In the genomic region with DNA sequence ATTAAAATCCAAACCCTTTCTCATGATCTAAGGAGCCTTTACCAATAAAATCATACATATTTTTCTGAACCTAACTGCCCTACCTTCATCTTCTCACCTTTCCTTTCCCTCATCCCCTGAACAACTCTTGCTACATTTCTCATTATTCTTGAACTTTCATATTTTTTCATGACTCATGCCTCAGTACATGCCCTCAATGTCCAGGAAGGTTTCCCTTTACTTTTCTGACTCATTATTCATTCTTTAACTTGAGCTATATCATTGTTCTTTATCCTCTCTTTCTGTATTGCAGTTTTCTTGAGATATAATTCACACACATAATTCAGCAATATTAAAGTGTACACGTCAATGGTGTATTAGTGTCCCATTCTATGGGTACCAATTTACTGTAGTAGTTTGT, we compare ENCODE assay signal across 28 cellular contexts.
"Had no signal": no experiment of that assay in that cellular context is flagged by ENCODE, and none has a peak within 500 bp of the region (broad histone marks: within the 10 kb centered on the region; RNA-seq: fewer than 3 reads in every experiment).

No MANE protein-coding gene starts in this region.

- H3K36me3 Mint-ChIP-seq: neural progenitor cell; stimulated activated effector memory CD8-positive, alpha-beta T cell treated with anti-CD3 and anti-CD28 coated beads, Interleukin-12 subunit alpha, Interleukin-12 subunit beta, amount 100 ng/mL, for 72 hours had no signal

- H3K79me2 ChIP-seq: hepatocyte, parathyroid adenoma had no signal

- H3K27ac ChIP-seq: dorsolateral prefrontal cortex, epithelial cell of prostate, esophagus muscularis mucosa, foreskin keratinocyte, gastroesophageal sphincter, heart left ventricle, hepatocyte, left lung, neural progenitor cell, parathyroid adenoma, stomach, thyroid gland, vagina had no signal

- H3K4me3 Mint-ChIP-seq: naive thymus-derived CD4-positive, alpha-beta T cell; nephron; neural progenitor cell; stimulated activated effector memory CD8-positive, alpha-beta T cell treated with anti-CD3 and anti-CD28 coated beads, Interleukin-12 subunit alpha, Interleukin-12 subunit beta, amount 100 ng/mL, for 72 hours had no signal

- H3K27me3 Mint-ChIP-seq: progenitor cell of endocrine pancreas had no signal

- H3K9me3 Mint-ChIP-seq: nephron had no signal

- FAIRE-seq: islet of Langerhans had no signal

- H3K27ac Mint-ChIP-seq: naive thymus-derived CD4-positive, alpha-beta T cell; nephron; neural progenitor cell; progenitor cell of endocrine pancreas; stimulated activated effector memory CD8-positive, alpha-beta T cell treated with anti-CD3 and anti-CD28 coated beads, Interleukin-12 subunit alpha, Interleukin-12 subunit beta, amount 100 ng/mL, for 72 hours had no signal

- H3K4me1 Mint-ChIP-seq: naive thymus-derived CD4-positive, alpha-beta T cell; stimulated activated effector memory CD8-positive, alpha-beta T cell treated with anti-CD3 and anti-CD28 coated beads, Interleukin-12 subunit alpha, Interleukin-12 subunit beta, amount 100 ng/mL, for 72 hours had no signal

- ATAC-seq: foreskin keratinocyte; gastroesophageal sphincter; heart left ventricle; left cardiac atrium; left lung; naive thymus-derived CD4-positive, alpha-beta T cell; sciatic nerve; stimulated activated effector memory CD8-positive, alpha-beta T cell treated with anti-CD3 and anti-CD28 coated beads, Interleukin-12 subunit alpha, Interleukin-12 subunit beta, amount 100 ng/mL, for 72 hours had no signal

- H3K9me3 ChIP-seq: esophagus muscularis mucosa, gastroesophageal sphincter, left lung, thyroid gland, vagina had no signal

- H3K4me3 ChIP-seq: dorsolateral prefrontal cortex, esophagus muscularis mucosa, gastroesophageal sphincter, heart left ventricle, hepatocyte, left lung, neural progenitor cell, smooth muscle cell, stomach, thyroid gland, vagina had no signal

- H3K36me3 ChIP-seq: esophagus muscularis mucosa, gastroesophageal sphincter, heart left ventricle, left lung, neural progenitor cell, stomach, thyroid gland, vagina had no signal

- H2AFZ ChIP-seq: hepatocyte, neural progenitor cell, parathyroid adenoma had no signal

- H3K27me3 ChIP-seq: dorsolateral prefrontal cortex, esophagus muscularis mucosa, foreskin keratinocyte, gastroesophageal sphincter, heart left ventricle, hepatocyte, left lung, neural progenitor cell, stomach, thyroid gland, vagina had no signal

- DNase-seq: dorsolateral prefrontal cortex; effector CD4-positive, alpha-beta T cell; heart left ventricle; left cardiac atrium; left lung; mesendoderm; midbrain; naive thymus-derived CD4-positive, alpha-beta T cell; stimulated activated CD4-positive, alpha-beta T cell treated with anti-CD3 and anti-CD28 coated beads, Interleukin-12 subunit alpha, Interleukin-12 subunit beta, amount 100 ng/mL, for 4 hours; stimulated activated CD4-positive, alpha-beta T cell treated with anti-CD3 and anti-CD28 coated beads, Interleukin-1b, Interleukin-23, amount 100 ng/mL, for 48 hours; stimulated activated CD4-positive, alpha-beta T cell treated with anti-CD3 and anti-CD28 coated beads, Interleukin-4, amount 100 ng/mL, for 1 hour; stimulated activated naive CD4-positive, alpha-beta T cell treated with Interleukin-2 at 50 U/mL for 16 hours; stomach; thyroid gland had no signal

- H3K4me1 ChIP-seq: foreskin keratinocyte, heart left ventricle, left lung, parathyroid adenoma, stomach, vagina had no signal

- H3K4me2 ChIP-seq: hepatocyte, neural progenitor cell, smooth muscle cell had no signal
